8 cellular contexts compared by ENCODE assay signal in genomic region chr18:49849331-49850217, GRCh38. TPM values are rescaled to one million over a fixed set of nuclear protein-coding genes. Genes with fewer than 3 reads are reported as not detected.
DNase-seq lines count a peak whose midpoint lies in the region; ATAC-seq, FAIRE-seq and TF ChIP-seq lines count a peak whose summit lies in the region.

No MANE protein-coding gene starts in this region.

- TF ChIP-seq CTCF in choroid plexus epithelial cell (conservative IDR thresholded peaks at IDR 0.05; ENCODE audit: low read depth, low read length) (no peak), D721Med (IDR thresholded peaks at IDR 0.05; ENCODE audit: insufficient read depth, missing control alignments) (no peak)

- DNase-seq in ELF-1 (ENCODE audit: low read depth, low spot score) (peak; percentile 91), NCI-H2171 (lab: John Stamatoyannopoulos, UW) (peak; percentile 64), choroid plexus epithelial cell (ENCODE audit: low read depth) (peak; percentile 94), myocyte (ENCODE audit: low read depth) (peak; percentile 96), D721Med (ENCODE audit: insufficient read length, low spot score) (no peak)

- no peak for ATAC-seq in HG03280 (IDR thresholded peaks at IDR 0.05; ENCODE audit: unreplicated experiment)
- no peak for ATAC-seq in GM18520 (IDR thresholded peaks at IDR 0.05; ENCODE audit: unreplicated experiment)
- ATAC-seq in HG03520 (IDR thresholded peaks at IDR 0.05; ENCODE audit: unreplicated experiment) = no peak

- H3K4me3 ChIP-seq in choroid plexus epithelial cell (ENCODE audit: low read depth, low read length) = no peak overlapping the region

- FAIRE-seq in D721Med (lab: Jason Lieb, UNC) = no peak

RNA-seq across cellular contexts. Expression of gene ACAA2, which starts 36.2 kb away (rescaled TPM):
- 121 and 137 TPM in 2 replicates for total RNA-seq in myocyte
- 87.1 TPM for polyA plus RNA-seq in myocyte (2012)
